In the genomic region with DNA sequence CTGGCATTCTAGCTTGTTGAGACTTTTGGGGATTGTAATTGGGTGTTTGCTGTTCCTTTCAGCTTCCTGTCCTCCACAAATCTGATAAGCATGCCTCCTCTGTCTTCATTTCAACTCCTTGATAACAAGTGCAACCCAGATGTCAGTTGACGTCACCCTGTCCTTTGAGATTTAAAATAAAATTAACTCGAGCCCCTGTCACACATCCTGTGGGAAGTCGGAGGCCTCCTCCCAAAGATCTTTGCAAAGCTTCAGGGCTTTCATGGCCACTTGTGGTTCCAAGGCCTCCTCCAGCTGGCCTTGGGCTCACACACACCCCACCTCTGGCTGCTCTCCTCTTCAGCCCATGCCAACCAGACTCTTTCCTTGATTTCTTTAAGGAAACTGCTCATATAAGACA, we compare ENCODE assay signal across 18 cellular contexts.
DNase-seq lines count a peak whose midpoint lies in the region; ATAC-seq, FAIRE-seq and TF ChIP-seq lines count a peak whose summit lies in the region.
"Had no signal": no experiment of that assay in that cellular context is flagged by ENCODE, and none has a peak within 500 bp of the region (broad histone marks: within the 10 kb centered on the region; RNA-seq: fewer than 3 reads in every experiment).

No MANE protein-coding gene starts in this region.

- H3K27ac ChIP-seq in BLaER1 (peak overlapping the region; percentile 69), VCaP (peak overlapping the region; percentile 76), right cardiac atrium (ENCODE audit: low read length) (peak overlapping the region; percentile 70)
- H3K27ac ChIP-seq: SJCRH30 had no signal

- no peaks in the 10 kb centered on the region for H3K27me3 ChIP-seq in BLaER1
- H3K27me3 ChIP-seq in right cardiac atrium (ENCODE audit: control insufficient read depth, insufficient read depth), result no peaks in the 10 kb centered on the region
- H3K27me3 ChIP-seq: SJCRH30 had no signal

- TF ChIP-seq CTCF in VCaP (conservative IDR thresholded peaks at IDR 0.05) (no peak), GM20000 (IDR thresholded peaks at IDR 0.05; ENCODE audit: extremely low read depth, missing control alignments) (no peak)

- peaks cover 49% of the 10 kb centered on the region for H3K4me1 ChIP-seq in BLaER1
- H3K4me1 ChIP-seq in right cardiac atrium (ENCODE audit: control insufficient read depth, insufficient read depth, low read length), result peaks cover 7% of the 10 kb centered on the region
- H3K4me1 ChIP-seq: HAP-1, SJCRH30 had no signal

- peak overlapping the region; percentile 11; the same call in 1 of the 2 replicates for H3K9ac ChIP-seq in BLaER1

- FAIRE-seq in GM12891 (lab: Jason Lieb, UNC), result no peak

- no peaks in the 10 kb centered on the region for H4K20me1 ChIP-seq in BLaER1

- intact Hi-C loops in right cardiac atrium (cut with DNase I), result no loop called here

- no peaks in the 10 kb centered on the region for H3K9me3 ChIP-seq in BLaER1
- no peaks in the 10 kb centered on the region for H3K9me3 ChIP-seq in right cardiac atrium (ENCODE audit: control insufficient read depth, low read length)
- H3K9me3 ChIP-seq: HAP-1, SJCRH30 had no signal

- ATAC-seq in right cardiac atrium, result peak; percentile 62 to 80

- H3K4me2 ChIP-seq in BLaER1, result peak overlapping the region; percentile 79

- no peak for TF ChIP-seq POLR2A in GM12891 (IDR thresholded peaks at IDR 0.05; ENCODE audit: low read depth, low read length)

- 23% methylated on average over 3 of the region's 3 CpGs for WGBS in right cardiac atrium

- DNase-seq in Jurkat, Clone E6-1 (ENCODE audit: low read depth, low spot score), result peak; percentile 51
- DNase-seq in right cardiac atrium (peak in 2 of 3 donors; percentile 24 to 54), HCEC 1CT (no peak), GM12891 (ENCODE audit: insufficient read length, low spot score) (no peak), GM20000 (ENCODE audit: low spot score) (no peak)
- DNase-seq in stimulated activated naive CD4-positive, alpha-beta T cell (lab: John Stamatoyannopoulos, UW), result no peak
- DNase-seq: AML-193; CD4-positive, alpha-beta memory T cell; DND-41; GF-D8; MV-4-11; NCI-H1436; NCI-H2029 treated with DMSO at 0.1 percent for 48 hours; NCI-H524; SJCRH30 had no signal

- H3K36me3 ChIP-seq in BLaER1, result no peaks in the 10 kb centered on the region
- H3K36me3 ChIP-seq: HAP-1, SJCRH30 had no signal

- H3K4me3 ChIP-seq in BLaER1 (no peak overlapping the region), right cardiac atrium (ENCODE audit: low read length) (no peak overlapping the region)
- no peak overlapping the region for H3K4me3 ChIP-seq in Jurkat, Clone E6-1 (ENCODE audit: low read length)
- H3K4me3 ChIP-seq: HAP-1, SJCRH30 had no signal

TF ChIP-seq in GM12891, 5 proteins besides CTCF, POLR2A, EP300 and RAD21:
- TF ChIP-seq TAF1 (IDR thresholded peaks at IDR 0.05; ENCODE audit: low read depth, low read length) (no peak), PAX5 (IDR thresholded peaks at IDR 0.05; ENCODE audit: insufficient read depth, low read length, severe bottlenecking) (no peak), POU2F2 (IDR thresholded peaks at IDR 0.05; ENCODE audit: low read depth, low read length) (no peak), SPI1 (IDR thresholded peaks at IDR 0.05; ENCODE audit: low read depth, low read length) (no peak), POLR2AphosphoS5 (IDR thresholded peaks at IDR 0.05; ENCODE audit: low read depth, low read length) (no peak)

Comparison
In these comparisons a context has a peak if more than half of its experiments do, and no peak if none do; other contexts are left out.
1. DNase-seq: peak in Jurkat, Clone E6-1 (single experiment) and right cardiac atrium (2 of 3); none in stimulated activated naive CD4-positive, alpha-beta T cell (0 of 6), HCEC 1CT (single experiment), GM12891 (single experiment) and GM20000 (single experiment).
2. Peak in every context shown above with its lines, with median percentiles within 50 percentile points of each other: H3K27ac ChIP-seq.